In genomic region chr1:38558476-38559179, GRCh38 we compare ENCODE assay signal across 12 cellular contexts.
DNase-seq lines count a peak whose midpoint lies in the region; ATAC-seq and TF ChIP-seq lines count a peak whose summit lies in the region.
"Had no signal": no experiment of that assay in that cellular context is flagged by ENCODE, and none has a peak within 500 bp of the region (broad histone marks: within the 10 kb centered on the region; RNA-seq: fewer than 3 reads in every experiment).

No MANE protein-coding gene starts in this region.

- H3K9me3 ChIP-seq in OCI-LY1 (ENCODE audit: low read length): no peaks in the 10 kb centered on the region
- no peaks in the 10 kb centered on the region for H3K9me3 ChIP-seq in iPS-18a (ENCODE audit: control insufficient read depth, low read depth, low read length)
- H3K9me3 ChIP-seq in upper lobe of right lung: no peaks in the 10 kb centered on the region
- H3K9me3 ChIP-seq in heart left ventricle: no peaks in the 10 kb centered on the region
- H3K9me3 ChIP-seq: SJSA1, upper lobe of left lung had no signal

- H3K4me2 ChIP-seq in OCI-LY1 (ENCODE audit: low read length): peak overlapping the region; percentile 71; the same call in 1 of the 2 replicates

- peak; percentile 38 for ATAC-seq in upper lobe of right lung
- no peak for ATAC-seq in heart left ventricle

- H3K36me3 Mint-ChIP-seq in activated naive CD4-positive, alpha-beta T cell treated with anti-CD3 and anti-CD28 coated beads for 36 hours (ENCODE audit: low read depth): no peaks in the 10 kb centered on the region

- no peaks in the 10 kb centered on the region for H3K9me3 Mint-ChIP-seq in activated naive CD4-positive, alpha-beta T cell treated with anti-CD3 and anti-CD28 coated beads for 36 hours

- peaks cover 61% of the 10 kb centered on the region for H3K4me1 Mint-ChIP-seq in activated naive CD4-positive, alpha-beta T cell treated with anti-CD3 and anti-CD28 coated beads for 36 hours (ENCODE audit: low read depth)

- H3K4me1 ChIP-seq in OCI-LY1 (ENCODE audit: insufficient read depth, low read length, severe bottlenecking): peaks cover 23% of the 10 kb centered on the region
- peaks cover 28% of the 10 kb centered on the region for H3K4me1 ChIP-seq in iPS-18a (ENCODE audit: control insufficient read depth, low read depth, low read length)
- peaks cover 14% of the 10 kb centered on the region for H3K4me1 ChIP-seq in upper lobe of right lung
- H3K4me1 ChIP-seq in heart left ventricle: peaks cover 0 to 14% (median 0%) of the 10 kb centered on the region in 12 donors
- H3K4me1 ChIP-seq: SJSA1 had no signal

- H3K27ac ChIP-seq in OCI-LY1 (ENCODE audit: low read depth, low read length, poor library complexity, severe bottlenecking) (peak overlapping the region; percentile 27), iPS-18a (ENCODE audit: low read length) (peak overlapping the region; percentile 42), upper lobe of right lung (no peak overlapping the region), heart left ventricle (no peak overlapping the region)
- H3K27ac ChIP-seq: epithelial cell of prostate, SJSA1 had no signal

- peak overlapping the region; percentile 64 for H3K4me3 Mint-ChIP-seq in activated naive CD4-positive, alpha-beta T cell treated with anti-CD3 and anti-CD28 coated beads for 36 hours

- H3K27me3 ChIP-seq in OCI-LY1 (ENCODE audit: insufficient read depth, low read length): no peaks in the 10 kb centered on the region; the same call in none of the 2 replicates
- H3K27me3 ChIP-seq in iPS-18a (ENCODE audit: control insufficient read depth, insufficient read depth, low read length): peaks cover 9% of the 10 kb centered on the region
- H3K27me3 ChIP-seq in upper lobe of right lung: no peaks in the 10 kb centered on the region
- peaks cover 0 to 45% (median 8%) of the 10 kb centered on the region in 9 donors for H3K27me3 ChIP-seq in heart left ventricle
- H3K27me3 ChIP-seq: upper lobe of left lung had no signal

- intact Hi-C loops in activated naive CD4-positive, alpha-beta T cell treated with anti-CD3 and anti-CD28 coated beads for 36 hours (cut with micrococcal nuclease): loop anchor here (1.0 kb wide), 3 partner anchors 24 to 530 kb away; no protein-coding TSS in a partner anchor
- intact Hi-C loops in upper lobe of right lung (cut with DNase I): no loop called here
- intact Hi-C loops in heart left ventricle (cut with DNase I): no loop called here

- H3K79me2 ChIP-seq in OCI-LY1 (ENCODE audit: insufficient read depth, low read length): no peaks in the 10 kb centered on the region

- CTCF ChIA-PET in activated naive CD4-positive, alpha-beta T cell treated with anti-CD3 and anti-CD28 coated beads for 36 hours (lab: Charles Lee): no interaction called here

- H2AFZ ChIP-seq in OCI-LY1 (ENCODE audit: low read length): peak overlapping the region; percentile 72; the same call in 1 of the 2 replicates

- peak overlapping the region; percentile 81 for H3K27ac Mint-ChIP-seq in activated naive CD4-positive, alpha-beta T cell treated with anti-CD3 and anti-CD28 coated beads for 36 hours

- H3K4me3 ChIP-seq in OCI-LY1 (ENCODE audit: low read depth, low read length, poor library complexity, severe bottlenecking): peak overlapping the region; percentile 50
- peak overlapping the region; percentile 38 for H3K4me3 ChIP-seq in iPS-18a (ENCODE audit: low read length)
- H3K4me3 ChIP-seq in upper lobe of right lung: no peak overlapping the region
- no peak overlapping the region for H3K4me3 ChIP-seq in heart left ventricle
- H3K4me3 ChIP-seq: SJSA1 had no signal

- no peaks in the 10 kb centered on the region for H3K9me2 ChIP-seq in OCI-LY1 (ENCODE audit: low read depth, low read length)

- no peak for TF ChIP-seq POLR2A in heart left ventricle (IDR thresholded peaks at IDR 0.05)

- no peaks in the 10 kb centered on the region for H3K36me3 ChIP-seq in OCI-LY1 (ENCODE audit: insufficient read depth, low read length)
- no peaks in the 10 kb centered on the region for H3K36me3 ChIP-seq in iPS-18a (ENCODE audit: control insufficient read depth, low read depth, low read length)
- H3K36me3 ChIP-seq in upper lobe of right lung: no peaks in the 10 kb centered on the region
- no peaks in the 10 kb centered on the region for H3K36me3 ChIP-seq in heart left ventricle
- H3K36me3 ChIP-seq: SJSA1, upper lobe of left lung had no signal

- peak; percentile 14 for DNase-seq in activated naive CD4-positive, alpha-beta T cell treated with anti-CD3 and anti-CD28 coated beads for 36 hours
- DNase-seq in activated naive CD4-positive, alpha-beta T cell treated with anti-CD3 and anti-CD28 coated beads, Interleukin-2, amount 50 U/mL, for 16 hours: no peak
- DNase-seq in upper lobe of right lung (peak; percentile 71), heart left ventricle (no peak), epidermal melanocyte (ENCODE audit: insufficient read length, low spot score) (no peak), MV-4-11 (lab: John Stamatoyannopoulos, UW) (no peak)
- DNase-seq: NCI-H1092 had no signal

- H3F3A ChIP-seq in OCI-LY1 (ENCODE audit: insufficient read depth, low read length): no peaks in the 10 kb centered on the region

- peaks cover 20% of the 10 kb centered on the region for H3K27me3 Mint-ChIP-seq in activated naive CD4-positive, alpha-beta T cell treated with anti-CD3 and anti-CD28 coated beads for 36 hours (ENCODE audit: low read depth)

- H3K9ac ChIP-seq in OCI-LY1 (ENCODE audit: low read length) (peak overlapping the region; percentile 2; the same call in 1 of the 2 replicates), iPS-18a (ENCODE audit: low read length) (peak overlapping the region; percentile 5)

- peak; percentile 16; the same call in 1 of the 2 replicates for TF ChIP-seq CTCF in OCI-LY1 (IDR thresholded peaks at IDR 0.05; ENCODE audit: low read length)
- no peak for TF ChIP-seq CTCF in upper lobe of right lung (IDR thresholded peaks at IDR 0.05)
- no peak for TF ChIP-seq CTCF in heart left ventricle (IDR thresholded peaks at IDR 0.05)

- WGBS in heart left ventricle, 4 donors: 57 to 80% (median 67%) methylated on average over 13 to 15 of the region's 15 CpGs

- H4K20me1 ChIP-seq in OCI-LY1 (ENCODE audit: insufficient read depth, low read length): no peaks in the 10 kb centered on the region

Comparison
In these comparisons a context has a peak if more than half of its experiments do, and no peak if none do; other contexts are left out.
1. DNase-seq: peak in activated naive CD4-positive, alpha-beta T cell treated with anti-CD3 and anti-CD28 coated beads for 36 hours (single experiment) and upper lobe of right lung (single experiment); none in activated naive CD4-positive, alpha-beta T cell treated with anti-CD3 and anti-CD28 coated beads, Interleukin-2, amount 50 U/mL, for 16 hours (single experiment), heart left ventricle (0 of 5), epidermal melanocyte (single experiment) and MV-4-11 (single experiment).
2. H3K27ac ChIP-seq: peak in OCI-LY1 (single experiment) and iPS-18a (single experiment); none in upper lobe of right lung (single experiment) and heart left ventricle (0 of 12).
3. H3K4me3 ChIP-seq: peak in OCI-LY1 (single experiment) and iPS-18a (single experiment); none in upper lobe of right lung (single experiment) and heart left ventricle (0 of 12).